Comparison of ENCODE assay signal across 8 cellular contexts in genomic region chr10:119166111-119166500, GRCh38. TPM values are rescaled to one million over a fixed set of nuclear protein-coding genes. Genes with fewer than 3 reads are reported as not detected.
DNase-seq lines count a peak whose midpoint lies in the region; ATAC-seq, FAIRE-seq and TF ChIP-seq lines count a peak whose summit lies in the region.

No MANE protein-coding gene starts in this region.

- no peaks in the 10 kb centered on the region for H3K79me1 ChIP-seq in mesendoderm (ENCODE audit: low read length)

- H3K4me3 Mint-ChIP-seq in CD4-positive, CD25-positive, alpha-beta regulatory T cell, result peak overlapping the region; percentile 86 to 95 (median 93)

- SMC1A ChIA-PET in GM12878 (lab: Charles Lee; ENCODE audit: uncharacterized antibody, unreplicated experiment), result no interaction called here

- no peak overlapping the region for H2AK5ac ChIP-seq in mesendoderm (ENCODE audit: low read length)

- intact Hi-C loops in GM12878 (cut with micrococcal nuclease; ENCODE audit: unreplicated experiment), result no loop called here

- no peak for FAIRE-seq in GM12878 (lab: Jason Lieb, UNC)

- peak overlapping the region; percentile 99 for H3K4me2 ChIP-seq in GM12878 (ENCODE audit: control insufficient read depth, insufficient read depth)
- H3K4me2 ChIP-seq in mesendoderm (ENCODE audit: low read length), result peak overlapping the region; percentile 62

- peaks cover 24% of the 10 kb centered on the region for H3K4me1 ChIP-seq in CD4-positive, CD25-positive, alpha-beta regulatory T cell (ENCODE audit: control insufficient read depth, insufficient read depth, low read length, poor library complexity, severe bottlenecking)
- H3K4me1 ChIP-seq in GM12878 (ENCODE audit: control insufficient read depth, insufficient read depth, low read length), result peaks cover 11% of the 10 kb centered on the region
- H3K4me1 ChIP-seq in mesendoderm (ENCODE audit: control insufficient read depth, low read depth, low read length), result no peaks in the 10 kb centered on the region

- no peak overlapping the region for H2BK15ac ChIP-seq in mesendoderm (replicated peaks; ENCODE audit: low read depth)

- POLR2A ChIA-PET in GM12878 (lab: Charles Lee), result no interaction called here

- H3K36me3 Mint-ChIP-seq in CD4-positive, CD25-positive, alpha-beta regulatory T cell, result peaks cover 22% of the 10 kb centered on the region

- H3K27ac Mint-ChIP-seq in CD4-positive, CD25-positive, alpha-beta regulatory T cell, result peak overlapping the region; percentile 92 to 96 (median 93)

- peaks cover 7 to 50% (median 30%) of the 10 kb centered on the region in 4 donors for H3K4me1 Mint-ChIP-seq in CD4-positive, CD25-positive, alpha-beta regulatory T cell

- H2BK5ac ChIP-seq in mesendoderm (ENCODE audit: low read length), result no peak overlapping the region

- H3K79me2 ChIP-seq in GM12878 (ENCODE audit: control insufficient read depth, insufficient read depth, low read length) (peaks cover 18% of the 10 kb centered on the region), mesendoderm (ENCODE audit: control insufficient read depth, insufficient read depth, low read length) (no peaks in the 10 kb centered on the region)

- no peak for TF ChIP-seq RAD21 in GM12878 (IDR thresholded peaks at IDR 0.05; ENCODE audit: insufficient read depth, low read depth, low read length)

- H3K18ac ChIP-seq in mesendoderm (ENCODE audit: low read length), result no peak overlapping the region

- DNase-seq in CD4-positive, CD25-positive, alpha-beta regulatory T cell, result no peak
- DNase-seq in GM12878 (ENCODE audit: low read depth, low spot score) (no peak), mesendoderm (no peak), cerebellar nuclear complex (lab: John Stamatoyannopoulos, UW) (no peak)

- peak overlapping the region; percentile 68 for H3K4me3 ChIP-seq in CD4-positive, CD25-positive, alpha-beta regulatory T cell (ENCODE audit: low read depth, low read length)
- H3K4me3 ChIP-seq in GM12878, result peak overlapping the region; percentile 99
- peak overlapping the region; percentile 74 for H3K4me3 ChIP-seq in mesendoderm (ENCODE audit: low read length)

- no peak overlapping the region for H3K23ac ChIP-seq in mesendoderm (ENCODE audit: low read length)

- H2AFZ ChIP-seq in GM12878 (ENCODE audit: control insufficient read depth, low read depth, low read length), result peak overlapping the region; percentile 88

- in situ Hi-C loops in GM12878 (cut with MboI), result no loop called here

- H3K27me3 ChIP-seq in CD4-positive, CD25-positive, alpha-beta regulatory T cell (ENCODE audit: control insufficient read depth, insufficient read depth, low read length), result no peaks in the 10 kb centered on the region
- H3K27me3 ChIP-seq in GM12878 (replicated peaks in 1 of 2; ENCODE audit: control insufficient read depth in 2 of 2, insufficient read depth in 2 of 2, low read length in 1 of 2) (no peaks in the 10 kb centered on the region), mesendoderm (ENCODE audit: insufficient read depth, low read length, poor library complexity) (no peaks in the 10 kb centered on the region)

- H4K20me1 ChIP-seq in GM12878 (ENCODE audit: control insufficient read depth, insufficient read depth), result no peaks in the 10 kb centered on the region

- no peaks in the 10 kb centered on the region for H3K27me3 Mint-ChIP-seq in CD4-positive, CD25-positive, alpha-beta regulatory T cell

- H2BK120ac ChIP-seq in mesendoderm (ENCODE audit: low read depth, low read length), result no peak overlapping the region

- no peak for TF ChIP-seq POLR2A in GM12878 (IDR thresholded peaks at IDR 0.05; ENCODE audit: low read depth, low read length)

- WGBS in GM12878 (ENCODE audit: insufficient coverage, insufficient replicate concordance, low lambda C conversion rate, missing lambda C conversion rate), result 77% methylated on average over 7 of the region's 7 CpGs
- whole genome bisulfite sequencing in mesendoderm (ENCODE audit: extremely low coverage, insufficient coverage, low lambda C conversion rate), result no CpG with 5 or more reads among the region's 7 CpGs

- H3K56ac ChIP-seq in mesendoderm (ENCODE audit: low read length), result peak overlapping the region; percentile 83

- H3K36me3 ChIP-seq in CD4-positive, CD25-positive, alpha-beta regulatory T cell (ENCODE audit: control insufficient read depth, insufficient read depth, low read length), result peaks cover 18% of the 10 kb centered on the region
- H3K36me3 ChIP-seq in GM12878 (ENCODE audit: control insufficient read depth in 2 of 2, insufficient read depth in 2 of 2, low read length in 1 of 2) (peaks cover 3 to 20% of the 10 kb centered on the region in 2 experiments), mesendoderm (ENCODE audit: control insufficient read depth, insufficient read depth, low read length) (peaks cover 9% of the 10 kb centered on the region)

- H3K9me3 Mint-ChIP-seq in CD4-positive, CD25-positive, alpha-beta regulatory T cell, result no peaks in the 10 kb centered on the region

- no peak for TF ChIP-seq CTCF in GM12878 (IDR thresholded peaks at IDR 0.05 in 2 of 3, conservative IDR thresholded peaks at IDR 0.05 in 1 of 3; ENCODE audit: control insufficient read depth in 2 of 3, extremely low read depth in 1 of 3, insufficient read depth in 1 of 3, low read depth in 3 of 3, low read length in 3 of 3)

- RAD21 ChIA-PET in GM12878 (lab: Charles Lee; ENCODE audit: unreplicated experiment), result no interaction called here

- H4K5ac ChIP-seq in mesendoderm (ENCODE audit: low read length), result no peak overlapping the region

- CTCF ChIA-PET in GM12878 (lab: Yijun Ruan, JAX), result no interaction called here

- no peak overlapping the region for H3K4ac ChIP-seq in mesendoderm (ENCODE audit: low read depth, low read length)

- no peaks in the 10 kb centered on the region for H3K9me3 ChIP-seq in CD4-positive, CD25-positive, alpha-beta regulatory T cell (ENCODE audit: control insufficient read depth in 2 of 2, low read length in 2 of 2)
- no peaks in the 10 kb centered on the region for H3K9me3 ChIP-seq in GM12878 (replicated peaks; ENCODE audit: control insufficient read depth, insufficient read depth, low read length)

- peak overlapping the region; percentile 94 for H3K9ac ChIP-seq in GM12878 (ENCODE audit: control insufficient read depth, insufficient read depth, low read length)
- peak overlapping the region; percentile 87 for H3K9ac ChIP-seq in mesendoderm (ENCODE audit: low read length)

- H3K27ac ChIP-seq in CD4-positive, CD25-positive, alpha-beta regulatory T cell (ENCODE audit: insufficient read depth, low read length, poor library complexity, severe bottlenecking), result peak overlapping the region; percentile 75
- H3K27ac ChIP-seq in GM12878 (ENCODE audit: control insufficient read depth, insufficient read depth), result peak overlapping the region; percentile 94
- no peak overlapping the region for H3K27ac ChIP-seq in mesendoderm (ENCODE audit: low read depth, low read length)

- no peak overlapping the region for H4K8ac ChIP-seq in mesendoderm (ENCODE audit: low read depth, low read length)

- no peak for ATAC-seq in CD4-positive, CD25-positive, alpha-beta regulatory T cell (ENCODE audit: low read depth in 2 of 2)
- ATAC-seq in HG03108 (IDR thresholded peaks at IDR 0.05; ENCODE audit: unreplicated experiment) (peak; percentile 1), GM12878 (peak; percentile 8), GM21576 (IDR thresholded peaks at IDR 0.05; ENCODE audit: unreplicated experiment) (no peak), GM19324 (IDR thresholded peaks at IDR 0.05; ENCODE audit: low FRiP score, unreplicated experiment) (no peak), HG02885 (IDR thresholded peaks at IDR 0.05; ENCODE audit: poor library complexity, unreplicated experiment) (no peak)

- no TSS peak for BruUV-seq in GM12878 (replicated peaks; lab: Mats Ljungman, UMichigan)

- no peak for TF ChIP-seq EP300 in GM12878 (IDR thresholded peaks at IDR 0.05; ENCODE audit: borderline replicate concordance in 1 of 2, control insufficient read depth in 1 of 2, low read depth in 2 of 2, low read length in 2 of 2)

RNA-seq across cellular contexts. Expression of gene SFXN4, which starts 0.6 kb away (rescaled TPM):
- 10.7 TPM for total RNA-seq in CD4-positive, CD25-positive, alpha-beta regulatory T cell
- polyA plus RNA-seq in CD4-positive, CD25-positive, alpha-beta regulatory T cell, result 10 to 100 TPM; 10.7 to 23.7 (median 16.5) TPM
- total RNA-seq in GM12878 (2013; cell fraction: nucleolus; rRNA removed), result 17.9 and 30.9 TPM in 2 replicates
- 41.7 and 44.9 TPM in 2 replicates for total RNA-seq in GM12878 (2014; rRNA removed)
- 37.8 and 40.7 TPM in 2 replicates for total RNA-seq in GM12878 (2014; rRNA removed; fragmentation: Illumina TruSeq; extraction: Trizol)
- total RNA-seq in GM12878 (2021), result 39.7 and 45.3 TPM in 2 replicates
- polyA plus RNA-seq in GM12878 (2011; ENCODE audit: low read depth), result 22.3 TPM
- 40.7 and 48.5 TPM in 2 replicates for polyA plus RNA-seq in GM12878 (2011; rRNA removed)
- 31.6 and 32.4 TPM in 2 replicates for polyA plus RNA-seq in GM12878 (2011; cell fraction: cytosol; rRNA removed)
- polyA plus RNA-seq in GM12878 (2011; cell fraction: nucleus; rRNA removed), result 39.3 and 40.6 TPM in 2 replicates
- polyA plus RNA-seq in GM12878 (2012), result 21.5 and 27.6 TPM in 2 replicates
- 45.9 and 81.1 TPM in 2 replicates for polyA plus RNA-seq in GM12878 (2014; fragmentation: Illumina TruSeq; extraction: Trizol)
- 100 to 1,000 TPM in 1 of 2 experiments, 10 to 100 TPM in 1; 71.9 to 111 TPM for polyA plus RNA-seq in GM12878 (2014; fragmentation: Nextera tagmentation; extraction: Ambion mirVana)
- polyA plus RNA-seq in GM12878 (2014; rRNA removed), result 51.8 and 54.4 TPM in 2 replicates
- polyA plus RNA-seq in GM12878 (2016; fragmentation: Nextera tagmentation; extraction: Ambion mirVana), result 10 to 100 TPM; 58.1 to 61.2 TPM
- polyA minus RNA-seq in GM12878 (2011; rRNA and poly(A)+ RNA removed), result 22.2 and 24.2 TPM in 2 replicates
- polyA minus RNA-seq in GM12878 (2011; cell fraction: cytosol; rRNA and poly(A)+ RNA removed), result 10.5 and 13.4 TPM in 2 replicates
- polyA minus RNA-seq in GM12878 (2011; cell fraction: nucleus; rRNA and poly(A)+ RNA removed), result 7.7 and 16.3 TPM in 2 replicates
- 40.0 TPM for polyA plus RNA-seq in mesendoderm (2013, experiment 1 of 2)
- polyA plus RNA-seq in mesendoderm (2013, experiment 2 of 2), result 39.8 TPM

RNA-seq across cellular contexts. Expression of gene PRDX3, which starts 12.5 kb away (rescaled TPM):
- total RNA-seq in CD4-positive, CD25-positive, alpha-beta regulatory T cell, result 22.5 TPM
- polyA plus RNA-seq in CD4-positive, CD25-positive, alpha-beta regulatory T cell, result 100 to 1,000 TPM in 3 of 4 donors, 10 to 100 TPM in 1; 97.1 to 140 (median 133) TPM
- 46.3 and 60.4 TPM in 2 replicates for total RNA-seq in GM12878 (2013; cell fraction: nucleolus; rRNA removed)
- total RNA-seq in GM12878 (2014; rRNA removed), result 334 and 363 TPM in 2 replicates
- total RNA-seq in GM12878 (2014; rRNA removed; fragmentation: Illumina TruSeq; extraction: Trizol), result 240 and 248 TPM in 2 replicates
- 195 TPM in 2 replicates for total RNA-seq in GM12878 (2021)
- polyA plus RNA-seq in GM12878 (2011; ENCODE audit: low read depth), result 110 TPM
- polyA plus RNA-seq in GM12878 (2011; rRNA removed), result 463 and 554 TPM in 2 replicates
- polyA plus RNA-seq in GM12878 (2011; cell fraction: cytosol; rRNA removed), result 198 and 231 TPM in 2 replicates
- 171 and 180 TPM in 2 replicates for polyA plus RNA-seq in GM12878 (2011; cell fraction: nucleus; rRNA removed)
- polyA plus RNA-seq in GM12878 (2012), result 130 and 177 TPM in 2 replicates
- 262 and 272 TPM in 2 replicates for polyA plus RNA-seq in GM12878 (2014; fragmentation: Illumina TruSeq; extraction: Trizol)
- 1,000 to 10,000 TPM in 1 of 2 experiments, 100 to 1,000 TPM in 1; 827 to 1,431 TPM for polyA plus RNA-seq in GM12878 (2014; fragmentation: Nextera tagmentation; extraction: Ambion mirVana)
- polyA plus RNA-seq in GM12878 (2014; rRNA removed), result 254 and 258 TPM in 2 replicates
- polyA plus RNA-seq in GM12878 (2016; fragmentation: Nextera tagmentation; extraction: Ambion mirVana), result 100 to 1,000 TPM; 631 to 689 TPM
- 268 and 279 TPM in 2 replicates for polyA minus RNA-seq in GM12878 (2011; rRNA and poly(A)+ RNA removed)
- polyA minus RNA-seq in GM12878 (2011; cell fraction: cytosol; rRNA and poly(A)+ RNA removed), result 55.9 and 72.6 TPM in 2 replicates
- 53.2 and 79.4 TPM in 2 replicates for polyA minus RNA-seq in GM12878 (2011; cell fraction: nucleus; rRNA and poly(A)+ RNA removed)
- 163 TPM for polyA plus RNA-seq in mesendoderm (2013, experiment 1 of 2)
- polyA plus RNA-seq in mesendoderm (2013, experiment 2 of 2), result 181 TPM

RNA-seq across cellular contexts. Expression of gene GRK5, which starts 41.3 kb away (rescaled TPM):
- total RNA-seq in CD4-positive, CD25-positive, alpha-beta regulatory T cell, result 46.4 TPM
- 10 to 100 TPM in 3 of 4 donors, 1 to 10 TPM in 1; 5.1 to 14.7 (median 12.6) TPM for polyA plus RNA-seq in CD4-positive, CD25-positive, alpha-beta regulatory T cell
- 11.5 and 12.2 TPM in 2 replicates for total RNA-seq in GM12878 (2013; cell fraction: nucleolus; rRNA removed)
- total RNA-seq in GM12878 (2014; rRNA removed) (15.3 and 15.6 TPM in 2 replicates), GM12878 (2014; rRNA removed; fragmentation: Illumina TruSeq; extraction: Trizol) (13.4 and 14.1 TPM in 2 replicates), GM12878 (2021) (20.7 and 21.4 TPM in 2 replicates)
- polyA plus RNA-seq in GM12878 (2011; ENCODE audit: low read depth), result 7.6 TPM
- polyA plus RNA-seq in GM12878 (2011; rRNA removed) (2.8 and 4.0 TPM in 2 replicates), GM12878 (2014; fragmentation: Illumina TruSeq; extraction: Trizol) (21.3 and 22.1 TPM in 2 replicates), GM12878 (2014; fragmentation: Nextera tagmentation; extraction: Ambion mirVana) (under 1 TPM; 0.11 to 0.86 TPM), GM12878 (2014; rRNA removed) (13.4 and 13.9 TPM in 2 replicates), GM12878 (2016; fragmentation: Nextera tagmentation; extraction: Ambion mirVana) (1 to 10 TPM; 5.7 to 6.7 TPM)
- polyA plus RNA-seq in GM12878 (2011; cell fraction: cytosol; rRNA removed), result 3.7 and 3.9 TPM in 2 replicates
- polyA plus RNA-seq in GM12878 (2011; cell fraction: nucleus; rRNA removed), result 7.0 and 7.8 TPM in 2 replicates
- 13.7 and 16.7 TPM in 2 replicates for polyA plus RNA-seq in GM12878 (2012)
- polyA minus RNA-seq in GM12878 (2011; rRNA and poly(A)+ RNA removed), result 2.6 and 3.5 TPM in 2 replicates
- polyA minus RNA-seq in GM12878 (2011; cell fraction: cytosol; rRNA and poly(A)+ RNA removed), result 1.3 and 1.9 TPM in 2 replicates
- polyA minus RNA-seq in GM12878 (2011; cell fraction: nucleus; rRNA and poly(A)+ RNA removed), result 2.4 and 3.3 TPM in 2 replicates
- 2.7 TPM for polyA plus RNA-seq in mesendoderm (2013, experiment 1 of 2)
- 2.7 TPM for polyA plus RNA-seq in mesendoderm (2013, experiment 2 of 2)

Comparison
In these comparisons a context has a peak if more than half of its experiments do, and no peak if none do; other contexts are left out.
1. ATAC-seq: peak in HG03108 (single experiment) and GM12878 (single experiment); none in CD4-positive, CD25-positive, alpha-beta regulatory T cell (0 of 2), GM21576 (single experiment), GM19324 (single experiment) and HG02885 (single experiment).
2. Peak in every context shown above with its lines, with median percentiles within 50 percentile points of each other: H3K4me3 ChIP-seq.